In the genomic region with DNA sequence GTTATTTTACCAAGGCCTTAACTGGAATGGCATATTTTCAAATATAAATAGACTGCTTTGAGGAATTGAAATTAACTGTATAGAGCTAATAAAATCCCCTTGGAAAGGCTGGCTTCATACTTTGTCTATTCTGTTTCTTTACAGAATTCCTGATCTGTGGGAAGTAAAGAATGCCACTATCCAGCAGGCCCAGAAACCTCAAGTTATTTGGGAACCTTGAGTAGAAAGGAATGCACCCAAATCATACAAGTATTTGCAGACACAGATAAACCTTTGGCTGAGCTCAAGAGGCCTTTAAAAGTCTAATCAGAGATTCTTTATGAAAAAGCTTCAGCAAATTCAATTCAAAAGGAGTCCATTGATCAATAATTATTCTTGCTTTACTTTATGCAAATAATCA, we compare ENCODE assay signal across 17 cellular contexts.
DNase-seq lines count a peak whose midpoint lies in the region; ATAC-seq and TF ChIP-seq lines count a peak whose summit lies in the region.
"Had no signal": no experiment of that assay in that cellular context is flagged by ENCODE, and none has a peak within 500 bp of the region (broad histone marks: within the 10 kb centered on the region; RNA-seq: fewer than 3 reads in every experiment).

No MANE protein-coding gene starts in this region.

- no peaks in the 10 kb centered on the region for H4K20me1 ChIP-seq in smooth muscle cell (ENCODE audit: low read depth)

- H3K4me1 ChIP-seq in smooth muscle cell (ENCODE audit: low read depth) (no peaks in the 10 kb centered on the region), HAP-1 (no peaks in the 10 kb centered on the region), colonic mucosa (no peaks in the 10 kb centered on the region)
- H3K4me1 ChIP-seq: A549 had no signal

- peak overlapping the region; percentile 43 for H3K4me2 ChIP-seq in smooth muscle cell
- H3K4me2 ChIP-seq: A549 had no signal

- no peak overlapping the region for H3K9ac ChIP-seq in smooth muscle cell (ENCODE audit: low read depth)
- no peak overlapping the region for H3K9ac ChIP-seq in colonic mucosa (ENCODE audit: low read depth in 2 of 2, low read length in 2 of 2)

- DNase-seq in HS-27A (ENCODE audit: low read depth) = peak; percentile 39
- peak; percentile 73 for DNase-seq in astrocyte of the hippocampus (ENCODE audit: low read depth, low spot score)
- DNase-seq in fibroblast of the aortic adventitia (ENCODE audit: low read depth) = peak; percentile 1
- DNase-seq in smooth muscle cell (lab: John Stamatoyannopoulos, UW; ENCODE audit: unreplicated experiment) = no peak
- no peak for DNase-seq in HAP-1 (ENCODE audit: low spot score in 2 of 2)
- DNase-seq in colonic mucosa = no peak
- DNase-seq: DMS79, MG63, NCI-H1048, NCI-H1417 treated with DMSO at 0.1 percent for 48 hours, NCI-H187, NCI-H446 treated with DMSO at 0.1 percent for 48 hours, NCI-H526 treated with DMSO at 0.1 percent for 48 hours, Right ventricle myocardium superior had no signal

- H3K27me3 ChIP-seq in smooth muscle cell (ENCODE audit: low read depth) (no peaks in the 10 kb centered on the region), HAP-1 (ENCODE audit: low read depth) (no peaks in the 10 kb centered on the region), colonic mucosa (no peaks in the 10 kb centered on the region)
- H3K27me3 ChIP-seq: MG63 had no signal

- H3K27ac ChIP-seq in smooth muscle cell (ENCODE audit: low read depth) = no peak overlapping the region
- H3K27ac ChIP-seq in colonic mucosa = no peak overlapping the region
- H3K27ac ChIP-seq: A549 had no signal

- H3K36me3 ChIP-seq in smooth muscle cell (ENCODE audit: low read depth) = no peaks in the 10 kb centered on the region
- no peaks in the 10 kb centered on the region for H3K36me3 ChIP-seq in HAP-1 (replicated peaks)
- no peaks in the 10 kb centered on the region for H3K36me3 ChIP-seq in colonic mucosa
- H3K36me3 ChIP-seq: MG63 had no signal

- in situ Hi-C loops in HAP-1 (cut with MboI; ENCODE audit: low sequenced_read_pairs) = no loop called here

- H3K9me3 ChIP-seq in smooth muscle cell (replicated peaks; ENCODE audit: low read depth) (no peaks in the 10 kb centered on the region), HAP-1 (no peaks in the 10 kb centered on the region; the same call in 1 of the 2 replicates), colonic mucosa (no peaks in the 10 kb centered on the region)
- H3K9me3 ChIP-seq: A549, MG63 had no signal

- H3K79me2 ChIP-seq in smooth muscle cell (ENCODE audit: low read depth) = no peaks in the 10 kb centered on the region

- no peak overlapping the region for H3K4me3 ChIP-seq in fibroblast of the aortic adventitia (ENCODE audit: low read depth, low read length)
- H3K4me3 ChIP-seq in smooth muscle cell = no peak overlapping the region
- H3K4me3 ChIP-seq in HAP-1 = no peak overlapping the region
- H3K4me3 ChIP-seq in colonic mucosa = no peak overlapping the region
- H3K4me3 ChIP-seq: A549, K562, MG63 had no signal

- H3F3A ChIP-seq in smooth muscle cell (ENCODE audit: low read depth) = no peaks in the 10 kb centered on the region

- TF ChIP-seq CTCF in fibroblast of the aortic adventitia (IDR thresholded peaks at IDR 0.05; ENCODE audit: insufficient read depth, low read length) (no peak), smooth muscle cell (IDR thresholded peaks at IDR 0.05; ENCODE audit: borderline replicate concordance, insufficient read depth, poor library complexity, severe bottlenecking) (no peak), colonic mucosa (IDR thresholded peaks at IDR 0.05) (no peak)

- intact Hi-C loops in colonic mucosa (cut with DNase I) = no loop called here

- no peak overlapping the region for H2AFZ ChIP-seq in smooth muscle cell (ENCODE audit: low read depth)

- no peak for ATAC-seq in GM18511 (IDR thresholded peaks at IDR 0.05; ENCODE audit: unreplicated experiment)
- ATAC-seq: A549, K562 had no signal

Comparison
In these comparisons a context has a peak if more than half of its experiments do, and no peak if none do; other contexts are left out.
1. DNase-seq: peak in HS-27A (single experiment), astrocyte of the hippocampus (single experiment) and fibroblast of the aortic adventitia (single experiment); none in smooth muscle cell (single experiment), HAP-1 (0 of 2) and colonic mucosa (single experiment).